In genomic region chr6:164243949-164244348, GRCh38 we compare ENCODE assay signal across 18 cellular contexts.
DNase-seq lines count a peak whose midpoint lies in the region; ATAC-seq, FAIRE-seq and TF ChIP-seq lines count a peak whose summit lies in the region.
"Had no signal": no experiment of that assay in that cellular context is flagged by ENCODE, and none has a peak within 500 bp of the region (broad histone marks: within the 10 kb centered on the region; RNA-seq: fewer than 3 reads in every experiment).

No MANE protein-coding gene starts in this region.

- intact Hi-C loops in PC-3 (cut with micrococcal nuclease) = no loop called here
- intact Hi-C loops in K562 (cut with micrococcal nuclease) = no loop called here
- intact Hi-C loops in breast epithelium (cut with DNase I; ENCODE audit: low total_unique reads) = no loop called here
- intact Hi-C loops in thyroid gland (cut with DNase I) = no loop called here

- BruUV-seq in PC-3 (replicated peaks; lab: Mats Ljungman, UMichigan) = no TSS peak
- no TSS peak for BruUV-seq in K562 (replicated peaks; lab: Mats Ljungman, UMichigan)

- H3K79me2 ChIP-seq in PC-3 (ENCODE audit: low read length) (no peaks in the 10 kb centered on the region), K562 (ENCODE audit: control insufficient read depth, insufficient read depth, low read length) (no peaks in the 10 kb centered on the region)

- FAIRE-seq in K562 (lab: Jason Lieb, UNC) = no peak
- FAIRE-seq: D721Med, GM12892, GM18507, H54 had no signal

- CTCF ChIA-PET in PC-3 (lab: Charles Lee) = no interaction called here
- CTCF ChIA-PET in K562 (lab: Yijun Ruan, JAX; ENCODE audit: low intra/inter-chr PET ratio) = no interaction called here

- H3K9me1 ChIP-seq in K562 (ENCODE audit: control insufficient read depth, insufficient read depth, low read length) = no peaks in the 10 kb centered on the region

- H3K4me3 ChIP-seq in PC-3 (ENCODE audit: low read length) = no peak overlapping the region
- H3K4me3 ChIP-seq in K562 = no peak overlapping the region
- H3K4me3 ChIP-seq in breast epithelium = no peak overlapping the region
- H3K4me3 ChIP-seq in thyroid gland (replicated peaks in 1 of 3) = no peak overlapping the region
- H3K4me3 ChIP-seq: BLaER1 treated with 17β-estradiol and CSF1 and Interleukin-3, amounts not matched to agents 10 nM and 100 nM; GM23338 had no signal

- POLR2A ChIA-PET in PC-3 (lab: Charles Lee; ENCODE audit: unreplicated experiment) = no interaction called here
- POLR2A ChIA-PET in K562 (lab: Yijun Ruan, JAX) = interaction anchor here (0.5 to 1.0 kb wide), 2 partner anchors 12 to 1204 kb away, joined by 3 read pairs; no protein-coding TSS in a partner anchor

- H3F3A ChIP-seq in PC-3 (ENCODE audit: low read length, unreplicated experiment) = no peaks in the 10 kb centered on the region

- TF ChIP-seq POLR2A in K562 (conservative IDR thresholded peaks at IDR 0.05) (no peak), breast epithelium (IDR thresholded peaks at IDR 0.05) (no peak), thyroid gland (IDR thresholded peaks at IDR 0.05) (no peak)

- 0% methylated on average over 9 of the region's 9 CpGs for WGBS in K562 (ENCODE audit: insufficient coverage, low coverage, missing lambda C conversion rate)
- 90 to 95% methylated on average over 9 of the region's 9 CpGs for WGBS in thyroid gland, 2 donors

- H3K4me2 ChIP-seq in PC-3 (ENCODE audit: low read length) (no peak overlapping the region), K562 (ENCODE audit: insufficient read depth, low read length) (no peak overlapping the region)
- H3K4me2 ChIP-seq: BLaER1 treated with 17β-estradiol and CSF1 and Interleukin-3, amounts not matched to agents 10 nM and 100 nM; GM23338 had no signal

- H3K9me2 ChIP-seq in PC-3 (replicated peaks; ENCODE audit: low read length) = no peaks in the 10 kb centered on the region

- DNase-seq in Daoy (ENCODE audit: low read depth) = peak; percentile 23
- peak; percentile 17 for DNase-seq in PC-3
- DNase-seq in K562 (ENCODE audit: extremely low read depth in 1 of 4, low spot score in 3 of 4) = no peak
- DNase-seq in foreskin keratinocyte = no peak
- no peak for DNase-seq in breast epithelium (ENCODE audit: low spot score in 2 of 2)
- DNase-seq in thyroid gland = no peak
- DNase-seq: CD8-positive, alpha-beta T cell; COR-L47; GDM1; HCEC 1CT; HFFc6 had no signal

- no peak for TF ChIP-seq EP300 in K562 (IDR thresholded peaks at IDR 0.05; ENCODE audit: low read length)

- no peak; a peak in 1 of 4 replicates for TF ChIP-seq RAD21 in K562 (CRISPR knock-in tag; conservative IDR thresholded peaks at IDR 0.05 in 1 of 2, IDR thresholded peaks at IDR 0.05 in 1 of 2)

- no peak for TF ChIP-seq CTCF in PC-3 (conservative IDR thresholded peaks at IDR 0.05; ENCODE audit: low read depth, low read length)
- no peak for TF ChIP-seq CTCF in K562 (IDR thresholded peaks at IDR 0.05 in 2 of 3, conservative IDR thresholded peaks at IDR 0.05 in 1 of 3; ENCODE audit: insufficient read depth in 2 of 3, low read depth in 1 of 3, low read length in 3 of 3)
- no peak for TF ChIP-seq CTCF in foreskin keratinocyte (conservative IDR thresholded peaks at IDR 0.05)
- no peak for TF ChIP-seq CTCF in breast epithelium (IDR thresholded peaks at IDR 0.05)
- no peak for TF ChIP-seq CTCF in thyroid gland (IDR thresholded peaks at IDR 0.05)

- no peaks in the 10 kb centered on the region for H3K36me3 ChIP-seq in PC-3 (ENCODE audit: low read depth, low read length)
- H3K36me3 ChIP-seq in K562 (ENCODE audit: control insufficient read depth, insufficient read depth, low read length) = no peaks in the 10 kb centered on the region
- no peaks in the 10 kb centered on the region for H3K36me3 ChIP-seq in breast epithelium
- H3K36me3 ChIP-seq in thyroid gland = no peaks in the 10 kb centered on the region
- H3K36me3 ChIP-seq: BLaER1 treated with 17β-estradiol and CSF1 and Interleukin-3, amounts not matched to agents 10 nM and 100 nM had no signal

- H3K9ac ChIP-seq in PC-3 (ENCODE audit: low read length) (no peak overlapping the region), K562 (ENCODE audit: insufficient read depth in 1 of 2, low read depth in 2 of 2, low read length in 2 of 2) (no peak overlapping the region)
- H3K9ac ChIP-seq: BLaER1 treated with 17β-estradiol and CSF1 and Interleukin-3, amounts not matched to agents 10 nM and 100 nM had no signal

- in situ Hi-C loops in K562 (cut with MboI) = no loop called here

- H3K27me3 ChIP-seq in PC-3 (ENCODE audit: low read length) = no peaks in the 10 kb centered on the region
- H3K27me3 ChIP-seq in K562 (ENCODE audit: control insufficient read depth in 2 of 2, insufficient read depth in 2 of 2, low read length in 2 of 2) = no peaks in the 10 kb centered on the region
- H3K27me3 ChIP-seq in foreskin keratinocyte = no peaks in the 10 kb centered on the region
- H3K27me3 ChIP-seq in breast epithelium = no peaks in the 10 kb centered on the region
- no peaks in the 10 kb centered on the region for H3K27me3 ChIP-seq in thyroid gland
- H3K27me3 ChIP-seq: BLaER1 treated with 17β-estradiol and CSF1 and Interleukin-3, amounts not matched to agents 10 nM and 100 nM had no signal

- ATAC-seq in PC-3 (no peak), K562 (peak; percentile 71), foreskin keratinocyte (peak; percentile 31), HG03196 (IDR thresholded peaks at IDR 0.05; ENCODE audit: unreplicated experiment) (no peak)
- ATAC-seq: CD8-positive, alpha-beta T cell; GM23338 had no signal

- H3K4me1 ChIP-seq in PC-3 (ENCODE audit: insufficient read depth, low read length) = no peaks in the 10 kb centered on the region
- H3K4me1 ChIP-seq in K562 (replicated peaks in 1 of 2; ENCODE audit: control insufficient read depth in 2 of 2, insufficient read depth in 2 of 2, low read length in 2 of 2) = no peaks in the 10 kb centered on the region
- H3K4me1 ChIP-seq in foreskin keratinocyte = no peaks in the 10 kb centered on the region
- no peaks in the 10 kb centered on the region for H3K4me1 ChIP-seq in breast epithelium
- no peaks in the 10 kb centered on the region for H3K4me1 ChIP-seq in thyroid gland

- no peaks in the 10 kb centered on the region for H3K9me3 ChIP-seq in PC-3 (ENCODE audit: low read length)
- no peaks in the 10 kb centered on the region; the same call in 1 of the 2 replicates for H3K9me3 ChIP-seq in K562 (replicated peaks; ENCODE audit: control insufficient read depth, insufficient read depth, low read depth, low read length)
- no peaks in the 10 kb centered on the region for H3K9me3 ChIP-seq in breast epithelium
- no peaks in the 10 kb centered on the region for H3K9me3 ChIP-seq in thyroid gland
- H3K9me3 ChIP-seq: BLaER1 treated with 17β-estradiol and CSF1 and Interleukin-3, amounts not matched to agents 10 nM and 100 nM had no signal

- H2AFZ ChIP-seq in PC-3 (ENCODE audit: low read length) (no peak overlapping the region), K562 (ENCODE audit: low read depth, low read length) (no peak overlapping the region)
- H2AFZ ChIP-seq: GM23338 had no signal

- H3K27ac ChIP-seq in PC-3 (ENCODE audit: low read length) = no peak overlapping the region
- no peak overlapping the region for H3K27ac ChIP-seq in K562 (ENCODE audit: extremely low read depth, low read depth, low read length)
- no peak overlapping the region for H3K27ac ChIP-seq in foreskin keratinocyte
- no peak overlapping the region for H3K27ac ChIP-seq in breast epithelium
- H3K27ac ChIP-seq in thyroid gland = no peak overlapping the region
- H3K27ac ChIP-seq: BLaER1 treated with 17β-estradiol and CSF1 and Interleukin-3, amounts not matched to agents 10 nM and 100 nM had no signal

- H4K20me1 ChIP-seq in PC-3 (ENCODE audit: low read length) = no peaks in the 10 kb centered on the region
- H4K20me1 ChIP-seq in K562 (replicated peaks; ENCODE audit: control insufficient read depth, insufficient read depth, low read length) = no peaks in the 10 kb centered on the region
- H4K20me1 ChIP-seq: BLaER1 treated with 17β-estradiol and CSF1 and Interleukin-3, amounts not matched to agents 10 nM and 100 nM had no signal

TF ChIP-seq in K562, 482 proteins besides CTCF, POLR2A, EP300 and RAD21:
- TF ChIP-seq MECOM (CRISPR knock-in tag; IDR thresholded peaks at IDR 0.05) = no peak
- no peak for TF ChIP-seq PPARD (CRISPR knock-in tag; IDR thresholded peaks at IDR 0.05)
- no peak for TF ChIP-seq RNF219 (CRISPR knock-in tag; IDR thresholded peaks at IDR 0.05)
- no peak for TF ChIP-seq ZNF134 (CRISPR knock-in tag; conservative IDR thresholded peaks at IDR 0.05)
- TF ChIP-seq NCOA2 (IDR thresholded peaks at IDR 0.05; ENCODE audit: partially characterized antibody in 2 of 2) = no peak
- TF ChIP-seq LCOR (CRISPR knock-in tag; IDR thresholded peaks at IDR 0.05) = no peak
- no peak for TF ChIP-seq ZC3H8 (IDR thresholded peaks at IDR 0.05)

Comparison
In these comparisons a context has a peak if more than half of its experiments do, and no peak if none do; other contexts are left out.
1. DNase-seq: peak in Daoy (single experiment) and PC-3 (single experiment); none in K562 (0 of 4), foreskin keratinocyte (0 of 2), breast epithelium (0 of 2) and thyroid gland (0 of 2).
2. ATAC-seq: peak in K562 (single experiment) and foreskin keratinocyte (single experiment); none in PC-3 (single experiment) and HG03196 (single experiment).